Comparison of ENCODE assay signal across 13 cellular contexts in genomic region chr1:174788981-174789380, GRCh38.
DNase-seq lines count a peak whose midpoint lies in the region; ATAC-seq, FAIRE-seq and TF ChIP-seq lines count a peak whose summit lies in the region.
"Had no signal": no experiment of that assay in that cellular context is flagged by ENCODE, and none has a peak within 500 bp of the region (broad histone marks: within the 10 kb centered on the region; RNA-seq: fewer than 3 reads in every experiment).

No MANE protein-coding gene starts in this region.

- H3K79me2 ChIP-seq in PC-9 (ENCODE audit: low read depth): no peaks in the 10 kb centered on the region

- no peaks in the 10 kb centered on the region for H3K9me3 ChIP-seq in PC-9 (ENCODE audit: insufficient read depth, low read depth)
- H3K9me3 ChIP-seq: psoas muscle had no signal

- TF ChIP-seq CTCF in PC-9 (conservative IDR thresholded peaks at IDR 0.05) (no peak), epithelial cell of esophagus (IDR thresholded peaks at IDR 0.05; ENCODE audit: insufficient read depth, low read depth, low read length, missing control alignments) (no peak)

- intact Hi-C loops in PC-9 (cut with micrococcal nuclease; ENCODE audit: unreplicated experiment): loop anchor here (2.0 kb wide), 1 partner anchor 84 kb away; no protein-coding TSS in a partner anchor
- intact Hi-C loops in activated naive CD4-positive, alpha-beta T cell treated with anti-CD3 and anti-CD28 coated beads for 36 hours (cut with micrococcal nuclease): no loop called here

- H3F3A ChIP-seq in PC-9 (ENCODE audit: insufficient read depth, low read depth): peaks cover 22% of the 10 kb centered on the region

- H3K36me3 ChIP-seq in PC-9 (ENCODE audit: low read depth): no peaks in the 10 kb centered on the region

- peaks cover 31% of the 10 kb centered on the region for H3K4me1 ChIP-seq in PC-9 (replicated peaks; ENCODE audit: insufficient read depth)

- BruUV-seq in PC-9 (replicated peaks; lab: Mats Ljungman, UMichigan): no TSS peak

- peaks cover 5% of the 10 kb centered on the region for H3K4me1 Mint-ChIP-seq in activated naive CD4-positive, alpha-beta T cell treated with anti-CD3 and anti-CD28 coated beads for 36 hours (ENCODE audit: low read depth)

- no peak for FAIRE-seq in H54 (lab: Jason Lieb, UNC)
- FAIRE-seq: G401.6 had no signal

- no peaks in the 10 kb centered on the region; the same call in 1 of the 2 replicates for H3K9me2 ChIP-seq in PC-9 (ENCODE audit: insufficient read depth)

- DNase-seq in H54 (ENCODE audit: insufficient read length, low spot score) (peak; percentile 19), PC-9 (peak; percentile 5 to 87), epithelial cell of esophagus (ENCODE audit: low read depth) (peak; percentile 85), stromal cell of bone marrow (ENCODE audit: low read depth) (peak; percentile 72), NCI-H187 (lab: John Stamatoyannopoulos, UW) (no peak)
- DNase-seq in activated naive CD4-positive, alpha-beta T cell treated with anti-CD3 and anti-CD28 coated beads for 36 hours: no peak
- DNase-seq: activated B cell treated with CpG ODN at 0.5 μM for 24 hours, left cardiac atrium, psoas muscle had no signal

- peak overlapping the region; percentile 52 for H2AFZ ChIP-seq in PC-9

- H3K27me3 ChIP-seq in PC-9 (ENCODE audit: insufficient read depth, low read depth): no peaks in the 10 kb centered on the region

- POLR2A ChIA-PET in PC-9 (lab: Charles Lee; ENCODE audit: unreplicated experiment): interaction anchor here (0.6 kb wide), 4 partner anchors 11 to 527 kb away, joined by 3 to 9 read pairs (median 4); no protein-coding TSS in a partner anchor

- peak overlapping the region; percentile 90 for H3K27ac ChIP-seq in PC-9
- H3K27ac ChIP-seq: psoas muscle had no signal

- ATAC-seq in HG02678 (IDR thresholded peaks at IDR 0.05; ENCODE audit: unreplicated experiment) (no peak), HG02798 (IDR thresholded peaks at IDR 0.05; ENCODE audit: poor library complexity, unreplicated experiment) (no peak)
- ATAC-seq: left cardiac atrium had no signal

- no peak overlapping the region for H3K4me3 ChIP-seq in PC-9
- H3K4me3 ChIP-seq in epithelial cell of esophagus (ENCODE audit: low read length): no peak overlapping the region
- H3K4me3 ChIP-seq: psoas muscle had no signal

- H3K36me3 Mint-ChIP-seq in activated naive CD4-positive, alpha-beta T cell treated with anti-CD3 and anti-CD28 coated beads for 36 hours (ENCODE audit: low read depth): no peaks in the 10 kb centered on the region

- CTCF ChIA-PET in PC-9 (lab: Charles Lee): no interaction called here
- CTCF ChIA-PET in activated naive CD4-positive, alpha-beta T cell treated with anti-CD3 and anti-CD28 coated beads for 36 hours (lab: Charles Lee): no interaction called here

- no peak for TF ChIP-seq POLR2A in H54 (IDR thresholded peaks at IDR 0.05; ENCODE audit: low read depth, low read length)

- H3K4me2 ChIP-seq in PC-9: peak overlapping the region; percentile 58

- H3K9me3 Mint-ChIP-seq in activated naive CD4-positive, alpha-beta T cell treated with anti-CD3 and anti-CD28 coated beads for 36 hours: no peaks in the 10 kb centered on the region
- H3K9me3 Mint-ChIP-seq: activated B cell treated with CpG ODN at 0.5 μM for 24 hours; activated T-helper 2 cell treated with anti-CD3 and anti-CD28 coated beads, Interferon-gamma antibody, Interleukin-2, Interleukin-4, amounts not matched to agents 10 μg/mL and 5 μg/mL and 100 μg/mL, durations not matched to agents 14 hours and 24 hours and 36 hours had no signal

- H4K20me1 ChIP-seq in PC-9 (ENCODE audit: insufficient read depth): no peaks in the 10 kb centered on the region

- H3K27ac Mint-ChIP-seq in activated naive CD4-positive, alpha-beta T cell treated with anti-CD3 and anti-CD28 coated beads for 36 hours: no peak overlapping the region
- H3K27ac Mint-ChIP-seq: activated B cell treated with CpG ODN at 0.5 μM for 24 hours; activated T-helper 2 cell treated with anti-CD3 and anti-CD28 coated beads, Interferon-gamma antibody, Interleukin-2, Interleukin-4, amounts not matched to agents 10 μg/mL and 5 μg/mL and 100 μg/mL, durations not matched to agents 14 hours and 24 hours and 36 hours had no signal

- no peak overlapping the region for H3K4me3 Mint-ChIP-seq in activated naive CD4-positive, alpha-beta T cell treated with anti-CD3 and anti-CD28 coated beads for 36 hours
- H3K4me3 Mint-ChIP-seq: activated B cell treated with CpG ODN at 0.5 μM for 24 hours had no signal

- no peaks in the 10 kb centered on the region for H3K27me3 Mint-ChIP-seq in activated naive CD4-positive, alpha-beta T cell treated with anti-CD3 and anti-CD28 coated beads for 36 hours (ENCODE audit: low read depth)
- H3K27me3 Mint-ChIP-seq: activated B cell treated with CpG ODN at 0.5 μM for 24 hours had no signal

Comparison
In these comparisons a context has a peak if more than half of its experiments do, and no peak if none do; other contexts are left out.
1. DNase-seq: peak in H54 (single experiment), PC-9 (2 of 2), epithelial cell of esophagus (single experiment) and stromal cell of bone marrow (single experiment); none in activated naive CD4-positive, alpha-beta T cell treated with anti-CD3 and anti-CD28 coated beads for 36 hours (single experiment) and NCI-H187 (0 of 2).